In the genomic region with DNA sequence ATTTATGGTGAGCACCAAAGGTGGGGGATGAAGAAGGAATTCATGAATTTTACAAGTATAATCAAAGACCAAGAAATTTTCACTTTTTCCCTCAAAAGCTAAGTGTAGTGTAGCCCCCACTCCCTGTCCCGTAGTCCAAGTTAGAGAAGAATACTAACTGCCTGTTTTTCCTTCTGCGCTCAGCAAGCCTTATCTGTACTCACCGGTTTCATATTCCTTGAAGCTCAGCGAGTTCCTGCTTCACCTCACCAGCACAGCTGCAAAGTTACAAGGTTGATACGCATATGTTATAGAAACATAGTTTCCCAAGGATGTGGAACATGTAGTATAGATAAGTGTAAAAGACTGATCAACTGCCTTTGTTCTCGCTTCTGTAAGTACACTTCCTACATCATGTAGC, we compare ENCODE assay signal across 1 cellular context.
A peak's percentile ranks its signal among the peaks of the same experiment; 100 is the strongest.
TF ChIP-seq lines count a peak whose summit lies in the region.

No MANE protein-coding gene starts in this region.

TF ChIP-seq in K562, 482 proteins besides CTCF, POLR2A, EP300 and RAD21 (continued from another document and continues in another):
- TF ChIP-seq, protein P1, sequence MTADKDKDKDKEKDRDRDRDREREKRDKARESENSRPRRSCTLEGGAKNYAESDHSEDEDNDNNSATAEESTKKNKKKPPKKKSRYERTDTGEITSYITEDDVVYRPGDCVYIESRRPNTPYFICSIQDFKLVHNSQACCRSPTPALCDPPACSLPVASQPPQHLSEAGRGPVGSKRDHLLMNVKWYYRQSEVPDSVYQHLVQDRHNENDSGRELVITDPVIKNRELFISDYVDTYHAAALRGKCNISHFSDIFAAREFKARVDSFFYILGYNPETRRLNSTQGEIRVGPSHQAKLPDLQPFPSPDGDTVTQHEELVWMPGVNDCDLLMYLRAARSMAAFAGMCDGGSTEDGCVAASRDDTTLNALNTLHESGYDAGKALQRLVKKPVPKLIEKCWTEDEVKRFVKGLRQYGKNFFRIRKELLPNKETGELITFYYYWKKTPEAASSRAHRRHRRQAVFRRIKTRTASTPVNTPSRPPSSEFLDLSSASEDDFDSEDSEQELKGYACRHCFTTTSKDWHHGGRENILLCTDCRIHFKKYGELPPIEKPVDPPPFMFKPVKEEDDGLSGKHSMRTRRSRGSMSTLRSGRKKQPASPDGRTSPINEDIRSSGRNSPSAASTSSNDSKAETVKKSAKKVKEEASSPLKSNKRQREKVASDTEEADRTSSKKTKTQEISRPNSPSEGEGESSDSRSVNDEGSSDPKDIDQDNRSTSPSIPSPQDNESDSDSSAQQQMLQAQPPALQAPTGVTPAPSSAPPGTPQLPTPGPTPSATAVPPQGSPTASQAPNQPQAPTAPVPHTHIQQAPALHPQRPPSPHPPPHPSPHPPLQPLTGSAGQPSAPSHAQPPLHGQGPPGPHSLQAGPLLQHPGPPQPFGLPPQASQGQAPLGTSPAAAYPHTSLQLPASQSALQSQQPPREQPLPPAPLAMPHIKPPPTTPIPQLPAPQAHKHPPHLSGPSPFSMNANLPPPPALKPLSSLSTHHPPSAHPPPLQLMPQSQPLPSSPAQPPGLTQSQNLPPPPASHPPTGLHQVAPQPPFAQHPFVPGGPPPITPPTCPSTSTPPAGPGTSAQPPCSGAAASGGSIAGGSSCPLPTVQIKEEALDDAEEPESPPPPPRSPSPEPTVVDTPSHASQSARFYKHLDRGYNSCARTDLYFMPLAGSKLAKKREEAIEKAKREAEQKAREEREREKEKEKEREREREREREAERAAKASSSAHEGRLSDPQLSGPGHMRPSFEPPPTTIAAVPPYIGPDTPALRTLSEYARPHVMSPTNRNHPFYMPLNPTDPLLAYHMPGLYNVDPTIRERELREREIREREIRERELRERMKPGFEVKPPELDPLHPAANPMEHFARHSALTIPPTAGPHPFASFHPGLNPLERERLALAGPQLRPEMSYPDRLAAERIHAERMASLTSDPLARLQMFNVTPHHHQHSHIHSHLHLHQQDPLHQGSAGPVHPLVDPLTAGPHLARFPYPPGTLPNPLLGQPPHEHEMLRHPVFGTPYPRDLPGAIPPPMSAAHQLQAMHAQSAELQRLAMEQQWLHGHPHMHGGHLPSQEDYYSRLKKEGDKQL (CRISPR knock-in tag; IDR thresholded peaks at IDR 0.05; ENCODE audit: borderline replicate concordance) = no peak
- TF ChIP-seq, protein P2, sequence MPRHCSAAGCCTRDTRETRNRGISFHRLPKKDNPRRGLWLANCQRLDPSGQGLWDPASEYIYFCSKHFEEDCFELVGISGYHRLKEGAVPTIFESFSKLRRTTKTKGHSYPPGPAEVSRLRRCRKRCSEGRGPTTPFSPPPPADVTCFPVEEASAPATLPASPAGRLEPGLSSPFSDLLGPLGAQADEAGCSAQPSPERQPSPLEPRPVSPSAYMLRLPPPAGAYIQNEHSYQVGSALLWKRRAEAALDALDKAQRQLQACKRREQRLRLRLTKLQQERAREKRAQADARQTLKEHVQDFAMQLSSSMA (CRISPR knock-in tag; IDR thresholded peaks at IDR 0.05) = no peak
- TF ChIP-seq MAZ (CRISPR knock-in tag; conservative IDR thresholded peaks at IDR 0.05 in 1 of 2, IDR thresholded peaks at IDR 0.05 in 1 of 2) (peak in 1 of 2 experiments; percentile 39; a peak in 1 of 4 replicates), ESRRA (IDR thresholded peaks at IDR 0.05; ENCODE audit: borderline replicate concordance, low read depth) (no peak), KLF16 (IDR thresholded peaks at IDR 0.05) (peak; percentile 71), CBX8 (IDR thresholded peaks at IDR 0.05; ENCODE audit: borderline replicate concordance, extremely low read depth, low read depth, low read length, poor library complexity, severe bottlenecking) (no peak), CBFA2T3 (IDR thresholded peaks at IDR 0.05) (peak; percentile 93), HDAC6 (IDR thresholded peaks at IDR 0.05; ENCODE audit: low read depth, low read length) (no peak), HMGN3 (IDR thresholded peaks at IDR 0.05; ENCODE audit: borderline replicate concordance, extremely low read depth, insufficient read length, low read depth, low read length) (no peak), SMARCA5 (IDR thresholded peaks at IDR 0.05) (no peak), ATF7 (IDR thresholded peaks at IDR 0.05) (peak; percentile 53; the same call in 1 of the 2 replicates), CCNT2 (IDR thresholded peaks at IDR 0.05; ENCODE audit: borderline replicate concordance, extremely low read depth, insufficient read length, low read depth, low read length) (peak; percentile 21), RBM14 (IDR thresholded peaks at IDR 0.05; ENCODE audit: borderline replicate concordance, insufficient read depth, low read depth, low read length) (no peak), ZNF384 (IDR thresholded peaks at IDR 0.05; ENCODE audit: low read depth, low read length) (no peak), RBFOX2 (IDR thresholded peaks at IDR 0.05; ENCODE audit: low read depth, low read length) (peak; percentile 41; the same call in 1 of the 2 replicates), ZNF324 (CRISPR knock-in tag; IDR thresholded peaks at IDR 0.05) (no peak), ZNF146 (CRISPR knock-in tag; IDR thresholded peaks at IDR 0.05; ENCODE audit: unreplicated experiment) (no peak), RFX7 (CRISPR knock-in tag; IDR thresholded peaks at IDR 0.05) (no peak), TGIF2 (CRISPR knock-in tag; IDR thresholded peaks at IDR 0.05) (no peak), ETV5 (CRISPR knock-in tag; IDR thresholded peaks at IDR 0.05; ENCODE audit: low read depth) (peak; percentile 16; the same call in 1 of the 2 replicates), SP1 (CRISPR knock-in tag; IDR thresholded peaks at IDR 0.05) (no peak), SOX6 (IDR thresholded peaks at IDR 0.05) (peak; percentile 82), NCOR1 (IDR thresholded peaks at IDR 0.05) (peak; percentile 82), SMAD3 (CRISPR knock-in tag; conservative IDR thresholded peaks at IDR 0.05) (no peak), ZFPM2 (CRISPR knock-in tag; IDR thresholded peaks at IDR 0.05) (no peak)
- TF ChIP-seq, protein P3, sequence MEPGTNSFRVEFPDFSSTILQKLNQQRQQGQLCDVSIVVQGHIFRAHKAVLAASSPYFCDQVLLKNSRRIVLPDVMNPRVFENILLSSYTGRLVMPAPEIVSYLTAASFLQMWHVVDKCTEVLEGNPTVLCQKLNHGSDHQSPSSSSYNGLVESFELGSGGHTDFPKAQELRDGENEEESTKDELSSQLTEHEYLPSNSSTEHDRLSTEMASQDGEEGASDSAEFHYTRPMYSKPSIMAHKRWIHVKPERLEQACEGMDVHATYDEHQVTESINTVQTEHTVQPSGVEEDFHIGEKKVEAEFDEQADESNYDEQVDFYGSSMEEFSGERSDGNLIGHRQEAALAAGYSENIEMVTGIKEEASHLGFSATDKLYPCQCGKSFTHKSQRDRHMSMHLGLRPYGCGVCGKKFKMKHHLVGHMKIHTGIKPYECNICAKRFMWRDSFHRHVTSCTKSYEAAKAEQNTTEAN (CRISPR knock-in tag; IDR thresholded peaks at IDR 0.05) = no peak
- TF ChIP-seq, protein P4, sequence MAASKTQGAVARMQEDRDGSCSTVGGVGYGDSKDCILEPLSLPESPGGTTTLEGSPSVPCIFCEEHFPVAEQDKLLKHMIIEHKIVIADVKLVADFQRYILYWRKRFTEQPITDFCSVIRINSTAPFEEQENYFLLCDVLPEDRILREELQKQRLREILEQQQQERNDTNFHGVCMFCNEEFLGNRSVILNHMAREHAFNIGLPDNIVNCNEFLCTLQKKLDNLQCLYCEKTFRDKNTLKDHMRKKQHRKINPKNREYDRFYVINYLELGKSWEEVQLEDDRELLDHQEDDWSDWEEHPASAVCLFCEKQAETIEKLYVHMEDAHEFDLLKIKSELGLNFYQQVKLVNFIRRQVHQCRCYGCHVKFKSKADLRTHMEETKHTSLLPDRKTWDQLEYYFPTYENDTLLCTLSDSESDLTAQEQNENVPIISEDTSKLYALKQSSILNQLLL (CRISPR knock-in tag; IDR thresholded peaks at IDR 0.05; ENCODE audit: borderline replicate concordance) = no peak
- TF ChIP-seq, protein P5, sequence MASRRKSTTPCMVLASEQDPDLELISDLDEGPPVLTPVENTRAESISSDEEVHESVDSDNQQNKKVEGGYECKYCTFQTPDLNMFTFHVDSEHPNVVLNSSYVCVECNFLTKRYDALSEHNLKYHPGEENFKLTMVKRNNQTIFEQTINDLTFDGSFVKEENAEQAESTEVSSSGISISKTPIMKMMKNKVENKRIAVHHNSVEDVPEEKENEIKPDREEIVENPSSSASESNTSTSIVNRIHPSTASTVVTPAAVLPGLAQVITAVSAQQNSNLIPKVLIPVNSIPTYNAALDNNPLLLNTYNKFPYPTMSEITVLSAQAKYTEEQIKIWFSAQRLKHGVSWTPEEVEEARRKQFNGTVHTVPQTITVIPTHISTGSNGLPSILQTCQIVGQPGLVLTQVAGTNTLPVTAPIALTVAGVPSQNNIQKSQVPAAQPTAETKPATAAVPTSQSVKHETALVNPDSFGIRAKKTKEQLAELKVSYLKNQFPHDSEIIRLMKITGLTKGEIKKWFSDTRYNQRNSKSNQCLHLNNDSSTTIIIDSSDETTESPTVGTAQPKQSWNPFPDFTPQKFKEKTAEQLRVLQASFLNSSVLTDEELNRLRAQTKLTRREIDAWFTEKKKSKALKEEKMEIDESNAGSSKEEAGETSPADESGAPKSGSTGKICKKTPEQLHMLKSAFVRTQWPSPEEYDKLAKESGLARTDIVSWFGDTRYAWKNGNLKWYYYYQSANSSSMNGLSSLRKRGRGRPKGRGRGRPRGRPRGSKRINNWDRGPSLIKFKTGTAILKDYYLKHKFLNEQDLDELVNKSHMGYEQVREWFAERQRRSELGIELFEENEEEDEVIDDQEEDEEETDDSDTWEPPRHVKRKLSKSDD (conservative IDR thresholded peaks at IDR 0.05; ENCODE audit: low read length) = no peak
- TF ChIP-seq, protein P6, sequence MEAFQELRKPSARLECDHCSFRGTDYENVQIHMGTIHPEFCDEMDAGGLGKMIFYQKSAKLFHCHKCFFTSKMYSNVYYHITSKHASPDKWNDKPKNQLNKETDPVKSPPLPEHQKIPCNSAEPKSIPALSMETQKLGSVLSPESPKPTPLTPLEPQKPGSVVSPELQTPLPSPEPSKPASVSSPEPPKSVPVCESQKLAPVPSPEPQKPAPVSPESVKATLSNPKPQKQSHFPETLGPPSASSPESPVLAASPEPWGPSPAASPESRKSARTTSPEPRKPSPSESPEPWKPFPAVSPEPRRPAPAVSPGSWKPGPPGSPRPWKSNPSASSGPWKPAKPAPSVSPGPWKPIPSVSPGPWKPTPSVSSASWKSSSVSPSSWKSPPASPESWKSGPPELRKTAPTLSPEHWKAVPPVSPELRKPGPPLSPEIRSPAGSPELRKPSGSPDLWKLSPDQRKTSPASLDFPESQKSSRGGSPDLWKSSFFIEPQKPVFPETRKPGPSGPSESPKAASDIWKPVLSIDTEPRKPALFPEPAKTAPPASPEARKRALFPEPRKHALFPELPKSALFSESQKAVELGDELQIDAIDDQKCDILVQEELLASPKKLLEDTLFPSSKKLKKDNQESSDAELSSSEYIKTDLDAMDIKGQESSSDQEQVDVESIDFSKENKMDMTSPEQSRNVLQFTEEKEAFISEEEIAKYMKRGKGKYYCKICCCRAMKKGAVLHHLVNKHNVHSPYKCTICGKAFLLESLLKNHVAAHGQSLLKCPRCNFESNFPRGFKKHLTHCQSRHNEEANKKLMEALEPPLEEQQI (IDR thresholded peaks at IDR 0.05) = peak; percentile 73; the same call in 1 of the 2 replicates
- TF ChIP-seq, protein P7, sequence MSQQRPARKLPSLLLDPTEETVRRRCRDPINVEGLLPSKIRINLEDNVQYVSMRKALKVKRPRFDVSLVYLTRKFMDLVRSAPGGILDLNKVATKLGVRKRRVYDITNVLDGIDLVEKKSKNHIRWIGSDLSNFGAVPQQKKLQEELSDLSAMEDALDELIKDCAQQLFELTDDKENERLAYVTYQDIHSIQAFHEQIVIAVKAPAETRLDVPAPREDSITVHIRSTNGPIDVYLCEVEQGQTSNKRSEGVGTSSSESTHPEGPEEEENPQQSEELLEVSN (IDR thresholded peaks at IDR 0.05; ENCODE audit: borderline replicate concordance in 1 of 2, extremely low read depth in 1 of 2, insufficient read depth in 1 of 2, insufficient read length in 1 of 2, low read depth in 1 of 2, low read length in 1 of 2, poor library complexity in 1 of 2, severe bottlenecking in 1 of 2) = no peak
- TF ChIP-seq, protein P8, sequence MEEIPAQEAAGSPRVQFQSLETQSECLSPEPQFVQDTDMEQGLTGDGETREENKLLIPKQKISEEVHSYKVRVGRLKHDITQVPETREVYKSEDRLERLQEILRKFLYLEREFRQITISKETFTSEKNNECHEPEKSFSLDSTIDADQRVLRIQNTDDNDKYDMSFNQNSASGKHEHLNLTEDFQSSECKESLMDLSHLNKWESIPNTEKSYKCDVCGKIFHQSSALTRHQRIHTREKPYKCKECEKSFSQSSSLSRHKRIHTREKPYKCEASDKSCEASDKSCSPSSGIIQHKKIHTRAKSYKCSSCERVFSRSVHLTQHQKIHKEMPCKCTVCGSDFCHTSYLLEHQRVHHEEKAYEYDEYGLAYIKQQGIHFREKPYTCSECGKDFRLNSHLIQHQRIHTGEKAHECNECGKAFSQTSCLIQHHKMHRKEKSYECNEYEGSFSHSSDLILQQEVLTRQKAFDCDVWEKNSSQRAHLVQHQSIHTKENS (CRISPR knock-in tag; IDR thresholded peaks at IDR 0.05) = no peak
- TF ChIP-seq, protein P9, sequence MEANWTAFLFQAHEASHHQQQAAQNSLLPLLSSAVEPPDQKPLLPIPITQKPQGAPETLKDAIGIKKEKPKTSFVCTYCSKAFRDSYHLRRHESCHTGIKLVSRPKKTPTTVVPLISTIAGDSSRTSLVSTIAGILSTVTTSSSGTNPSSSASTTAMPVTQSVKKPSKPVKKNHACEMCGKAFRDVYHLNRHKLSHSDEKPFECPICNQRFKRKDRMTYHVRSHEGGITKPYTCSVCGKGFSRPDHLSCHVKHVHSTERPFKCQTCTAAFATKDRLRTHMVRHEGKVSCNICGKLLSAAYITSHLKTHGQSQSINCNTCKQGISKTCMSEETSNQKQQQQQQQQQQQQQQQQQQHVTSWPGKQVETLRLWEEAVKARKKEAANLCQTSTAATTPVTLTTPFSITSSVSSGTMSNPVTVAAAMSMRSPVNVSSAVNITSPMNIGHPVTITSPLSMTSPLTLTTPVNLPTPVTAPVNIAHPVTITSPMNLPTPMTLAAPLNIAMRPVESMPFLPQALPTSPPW (CRISPR knock-in tag; IDR thresholded peaks at IDR 0.05) = peak; percentile 27; the same call in 1 of the 2 replicates
